ENCODE assay signal across 21 cellular contexts in the genomic region with DNA sequence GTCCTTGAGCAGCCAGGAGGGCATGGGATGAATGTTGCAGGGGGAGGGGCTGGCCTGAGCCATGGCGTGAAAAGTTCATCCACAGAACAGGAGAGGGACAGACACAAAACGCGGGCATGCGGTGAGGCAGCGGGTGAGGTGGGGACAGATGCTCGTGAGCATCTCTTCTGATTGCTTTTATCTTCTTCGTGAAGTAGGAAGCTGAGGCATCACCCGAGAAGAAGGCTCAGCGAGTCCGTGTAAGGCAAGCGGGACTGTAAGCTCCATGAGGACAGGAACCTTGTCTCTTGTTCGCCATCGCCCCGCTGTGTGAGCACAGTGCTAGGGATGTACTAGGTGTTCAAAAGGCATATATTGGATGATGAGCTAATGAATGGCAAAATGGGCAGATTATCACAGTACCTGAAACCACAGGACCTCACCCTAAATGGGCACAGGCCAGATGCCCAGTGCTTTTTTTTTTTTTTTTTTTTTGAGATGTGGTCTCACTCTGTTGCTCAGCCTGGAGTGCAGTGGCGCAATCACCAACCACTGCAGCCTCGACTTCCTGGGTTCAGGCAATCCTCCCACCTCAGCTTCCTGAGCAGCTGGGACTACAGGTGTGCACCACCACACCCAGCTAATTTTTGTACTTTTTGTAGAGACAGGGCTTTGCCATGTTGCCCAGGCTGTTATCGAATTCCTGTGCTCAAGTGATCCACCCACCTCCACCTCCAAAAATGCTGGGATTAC. TPM values are rescaled to one million over a fixed set of nuclear protein-coding genes. Genes with fewer than 3 reads are reported as not detected.
DNase-seq lines count a peak whose midpoint lies in the region; TF ChIP-seq lines count a peak whose summit lies in the region.
"Had no signal": no experiment of that assay in that cellular context is flagged by ENCODE, and none has a peak within 500 bp of the region (broad histone marks: within the 10 kb centered on the region; RNA-seq: fewer than 3 reads in every experiment).

No MANE protein-coding gene starts in this region.

- H3K36me3 ChIP-seq in BLaER1, result no peaks in the 10 kb centered on the region

- no peak for DNase-seq in T-helper 2 cell treated with Interferon-gamma antibody and Interleukin-4, amounts not matched to agents 5 μg/mL and 100 μg/mL, for 36 hours (ENCODE audit: low spot score)
- DNase-seq in posterior vena cava (ENCODE audit: low spot score) (peak; percentile 59), LoVo (ENCODE audit: low spot score) (no peak), GM20000 (ENCODE audit: low spot score) (no peak), NCI-H446 (lab: John Stamatoyannopoulos, UW) (no peak)
- DNase-seq: GDM1, Karpas-422, NCI-H1417, NCI-H187, NCI-H2227 treated with DMSO at 0.1 percent for 48 hours, NCI-H524, NCI-H82, SHP77 treated with DMSO at 0.1 percent for 48 hours, T-cell had no signal

- H3K4me1 Mint-ChIP-seq in T-helper 2 cell treated with Interferon-gamma antibody and Interleukin-4, amounts not matched to agents 5 μg/mL and 100 μg/mL, for 36 hours (ENCODE audit: low read depth), result peaks cover 60% of the 10 kb centered on the region

- intact Hi-C loops in posterior vena cava (cut with DNase I), result no loop called here

- no peak for TF ChIP-seq RAD21 in Ishikawa (IDR thresholded peaks at IDR 0.05; ENCODE audit: low read depth)

- TF ChIP-seq EP300 in Ishikawa (IDR thresholded peaks at IDR 0.05; ENCODE audit: borderline replicate concordance), result no peak

- TF ChIP-seq CTCF in GM20000 (IDR thresholded peaks at IDR 0.05; ENCODE audit: extremely low read depth, missing control alignments), result no peak

- H3K9me3 ChIP-seq in BLaER1, result peaks cover 9% of the 10 kb centered on the region; the same call in 1 of the 2 replicates
- H3K9me3 ChIP-seq: A549 had no signal

- peak overlapping the region; percentile 81 for H3K4me3 Mint-ChIP-seq in T-helper 2 cell treated with Interferon-gamma antibody and Interleukin-4, amounts not matched to agents 5 μg/mL and 100 μg/mL, for 36 hours

- H3K4me2 ChIP-seq in BLaER1, result peak overlapping the region; percentile 91
- H3K4me2 ChIP-seq: A549 had no signal

- H3K9me3 Mint-ChIP-seq in T-helper 2 cell treated with Interferon-gamma antibody and Interleukin-4, amounts not matched to agents 5 μg/mL and 100 μg/mL, for 36 hours, result peaks cover 5% of the 10 kb centered on the region
- H3K9me3 Mint-ChIP-seq: T-cell had no signal

- H3K27ac ChIP-seq in BLaER1, result no peak overlapping the region
- H3K27ac ChIP-seq: A549 had no signal

- H3K4me3 ChIP-seq in BLaER1, result no peak overlapping the region
- H3K4me3 ChIP-seq: A549, GM12878 had no signal

- H4K20me1 ChIP-seq in BLaER1, result peaks cover 37% of the 10 kb centered on the region

- peaks cover 17% of the 10 kb centered on the region for H3K36me3 Mint-ChIP-seq in T-helper 2 cell treated with Interferon-gamma antibody and Interleukin-4, amounts not matched to agents 5 μg/mL and 100 μg/mL, for 36 hours (ENCODE audit: low read depth)
- H3K36me3 Mint-ChIP-seq: T-cell had no signal

- no peak overlapping the region for H3K9ac ChIP-seq in BLaER1

- H3K27ac Mint-ChIP-seq in T-helper 2 cell treated with Interferon-gamma antibody and Interleukin-4, amounts not matched to agents 5 μg/mL and 100 μg/mL, for 36 hours, result no peak overlapping the region
- H3K27ac Mint-ChIP-seq: T-cell had no signal

- peaks cover 73% of the 10 kb centered on the region for H3K27me3 ChIP-seq in BLaER1

- peaks cover 59% of the 10 kb centered on the region for H3K4me1 ChIP-seq in BLaER1

- H3K27me3 Mint-ChIP-seq in T-helper 2 cell treated with Interferon-gamma antibody and Interleukin-4, amounts not matched to agents 5 μg/mL and 100 μg/mL, for 36 hours (ENCODE audit: low read depth), result no peaks in the 10 kb centered on the region
- H3K27me3 Mint-ChIP-seq: T-cell had no signal

TF ChIP-seq in Ishikawa, 13 proteins besides CTCF, POLR2A, EP300 and RAD21:
- no peak for TF ChIP-seq YY1 (IDR thresholded peaks at IDR 0.05; ENCODE audit: low read depth)
- peak; percentile 37; the same call in 1 of the 2 replicates for TF ChIP-seq CEBPB (IDR thresholded peaks at IDR 0.05)
TF ChIP-seq in Ishikawa: peak in this region for 1.

RNA-seq across cellular contexts. Expression of gene CPN2, which starts 46.8 kb away (rescaled TPM):
- under 1 TPM in 1 of 2 donors, not detected in 1; 0.14 TPM for total RNA-seq in posterior vena cava
- total RNA-seq: Daoy, GM12878, H4, RPMI7951 had no signal
